Comparison of ENCODE assay signal across 30 cellular contexts in genomic region chr9:132912131-132912530, GRCh38. TPM values are rescaled to one million over a fixed set of nuclear protein-coding genes. Genes with fewer than 3 reads are reported as not detected.
"Had no signal": no experiment of that assay in that cellular context is flagged by ENCODE, and none has a peak within 500 bp of the region (broad histone marks: within the 10 kb centered on the region; RNA-seq: fewer than 3 reads in every experiment).

No MANE protein-coding gene starts in this region.

- H3K27me3 Mint-ChIP-seq: dendritic cell treated with granulocyte-macrophage colony-stimulating factor and Interleukin-4, amounts not matched to agents 40 ng/mL and 50 ng/mL, for 4 days; effector memory CD8-positive, alpha-beta T cell had no signal

- H3K27ac ChIP-seq: colonic mucosa, coronary artery, epithelial cell of prostate, esophagus muscularis mucosa, esophagus squamous epithelium, foreskin keratinocyte, gastrocnemius medialis, gastroesophageal sphincter, heart left ventricle, heart right ventricle had no signal

- H3K9me3 ChIP-seq: colonic mucosa, esophagus muscularis mucosa, esophagus squamous epithelium, gastrocnemius medialis had no signal

- FAIRE-seq: colon, endometrium, endothelial cell of umbilical vein, frontal cortex had no signal

- ATAC-seq: effector memory CD8-positive, alpha-beta T cell; esophagus mucosa; foreskin keratinocyte; gastrocnemius medialis; gastroesophageal sphincter; heart left ventricle; heart right ventricle had no signal

- H3K4me1 Mint-ChIP-seq: endodermal cell had no signal

- H3K4me3 ChIP-seq: colonic mucosa, coronary artery, dorsolateral prefrontal cortex, esophagus muscularis mucosa, esophagus squamous epithelium, gastrocnemius medialis, gastroesophageal sphincter, heart left ventricle, heart right ventricle had no signal

- H3K36me3 ChIP-seq: colonic mucosa had no signal

- H3K9me3 Mint-ChIP-seq: dendritic cell treated with granulocyte-macrophage colony-stimulating factor and Interleukin-4, amounts not matched to agents 40 ng/mL and 50 ng/mL, for 4 days; effector memory CD8-positive, alpha-beta T cell; endodermal cell had no signal

- H3K4me1 ChIP-seq: colonic mucosa, esophagus muscularis mucosa, esophagus squamous epithelium, foreskin keratinocyte, gastrocnemius medialis, gastroesophageal sphincter, heart right ventricle had no signal

- DNase-seq: colonic mucosa; cortex of kidney; dermis blood vessel endothelial cell; dorsolateral prefrontal cortex; effector CD4-positive, alpha-beta T cell; effector CD8-positive, alpha-beta T cell; effector memory CD4-positive, alpha-beta T cell; effector memory CD8-positive, alpha-beta T cell; endodermal cell; erythroblast; esophagus squamous epithelium; foreskin fibroblast; foreskin keratinocyte; foreskin melanocyte; gastrocnemius medialis; glutamatergic neuron; head of caudate nucleus; heart left ventricle; heart right ventricle had no signal

- H3K27ac Mint-ChIP-seq: dendritic cell treated with granulocyte-macrophage colony-stimulating factor and Interleukin-4, amounts not matched to agents 40 ng/mL and 50 ng/mL, for 4 days; effector memory CD8-positive, alpha-beta T cell; endodermal cell had no signal

- H3K27me3 ChIP-seq: colonic mucosa, dorsolateral prefrontal cortex, esophagus muscularis mucosa, esophagus squamous epithelium, foreskin keratinocyte, gastrocnemius medialis, gastroesophageal sphincter, heart left ventricle, heart right ventricle had no signal

- H3K4me3 Mint-ChIP-seq: dendritic cell treated with granulocyte-macrophage colony-stimulating factor and Interleukin-4, amounts not matched to agents 40 ng/mL and 50 ng/mL, for 4 days; effector memory CD8-positive, alpha-beta T cell; endodermal cell had no signal

RNA-seq across cellular contexts. Expression of gene AK8, which starts 34.0 kb away (rescaled TPM):
- total RNA-seq: dermis blood vessel endothelial cell, endothelial cell of umbilical vein, fibroblast of villous mesenchyme, gastrocnemius medialis had no signal
- polyA plus RNA-seq: heart left ventricle had no signal
